8 cellular contexts compared by ENCODE assay signal in the genomic region with DNA sequence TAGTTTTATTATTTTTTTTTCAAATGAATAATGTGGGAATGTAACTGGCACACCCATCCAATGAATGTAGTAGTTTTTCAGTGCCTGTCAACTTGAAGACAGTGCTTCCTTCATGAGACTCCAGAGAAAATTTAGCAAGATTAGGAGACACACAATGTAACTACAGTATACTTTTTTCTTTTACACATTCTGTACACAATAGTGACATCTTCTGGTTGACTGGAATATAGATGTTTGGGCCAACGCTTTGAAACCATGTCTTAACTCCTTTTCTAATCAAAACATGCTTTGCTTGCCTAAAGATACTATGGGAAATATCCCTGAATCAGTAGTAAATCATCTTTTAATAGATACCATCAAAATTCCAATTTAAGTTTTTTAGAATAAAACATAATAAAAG.
DNase-seq lines count a peak whose midpoint lies in the region; ATAC-seq and TF ChIP-seq lines count a peak whose summit lies in the region.

No MANE protein-coding gene starts in this region.

- H3K9me3 ChIP-seq in BE2C (no peaks in the 10 kb centered on the region), SJCRH30 (replicated peaks) (peaks cover 9% of the 10 kb centered on the region)

- TF ChIP-seq CTCF in BE2C (IDR thresholded peaks at IDR 0.05; ENCODE audit: low read depth, low read length), result peak; percentile 50

- H3K4me1 ChIP-seq in BE2C (no peaks in the 10 kb centered on the region), SJCRH30 (peaks cover 8% of the 10 kb centered on the region)

- no peaks in the 10 kb centered on the region for H3K36me3 ChIP-seq in BE2C
- H3K36me3 ChIP-seq in SJCRH30, result no peaks in the 10 kb centered on the region

- no peak overlapping the region for H3K4me3 ChIP-seq in BE2C (ENCODE audit: low read depth, low read length)
- no peak overlapping the region for H3K4me3 ChIP-seq in SJCRH30

- peak overlapping the region; percentile 14; the same call in 1 of the 2 replicates for H3K27ac ChIP-seq in SJCRH30

- peak; percentile 69 for ATAC-seq in GM19467 (IDR thresholded peaks at IDR 0.05; ENCODE audit: unreplicated experiment)

- H3K27me3 ChIP-seq in BE2C (no peaks in the 10 kb centered on the region), SJCRH30 (no peaks in the 10 kb centered on the region)

- no peak for DNase-seq in BE2C
- peak; percentile 30 for DNase-seq in LoVo (ENCODE audit: low spot score)
- peak; percentile 38 to 96 for DNase-seq in SJCRH30
- peak; percentile 16 for DNase-seq in globus pallidus (ENCODE audit: low spot score)
- peak; percentile 82 for DNase-seq in superior temporal gyrus (ENCODE audit: extremely low spot score)
- no peak for DNase-seq in activated CD4-positive, alpha-beta T cell treated with anti-CD3 and anti-CD28 coated beads for 48 hours
- DNase-seq in stimulated activated CD4-positive, alpha-beta T cell treated with anti-CD3 and anti-CD28 coated beads, Interleukin-4, amount 100 ng/mL, for 4 hours, result no peak

Comparison
In these comparisons a context has a peak if more than half of its experiments do, and no peak if none do; other contexts are left out.
1. DNase-seq: peak in LoVo (single experiment), SJCRH30 (2 of 2), globus pallidus (single experiment) and superior temporal gyrus (single experiment); none in BE2C (single experiment), activated CD4-positive, alpha-beta T cell treated with anti-CD3 and anti-CD28 coated beads for 48 hours (single experiment) and stimulated activated CD4-positive, alpha-beta T cell treated with anti-CD3 and anti-CD28 coated beads, Interleukin-4, amount 100 ng/mL, for 4 hours (0 of 2).